Comparison of ENCODE assay signal across 12 cellular contexts in genomic region chr6:16985484-16986284, GRCh38.
A peak's percentile ranks its signal among the peaks of the same experiment; 100 is the strongest.
DNase-seq lines count a peak whose midpoint lies in the region; ATAC-seq and TF ChIP-seq lines count a peak whose summit lies in the region.
"Had no signal": no experiment of that assay in that cellular context is flagged by ENCODE, and none has a peak within 500 bp of the region (broad histone marks: within the 10 kb centered on the region; RNA-seq: fewer than 3 reads in every experiment).

No MANE protein-coding gene starts in this region.

- TF ChIP-seq CTCF in fibroblast of pulmonary artery (IDR thresholded peaks at IDR 0.05; ENCODE audit: low read length, missing control alignments): no peak

- H3K4me3 ChIP-seq in fibroblast of pulmonary artery (replicated peaks; ENCODE audit: low read depth, low read length) (no peak overlapping the region), rectal smooth muscle tissue (ENCODE audit: low read length) (peak overlapping the region; percentile 11)

- H3K27me3 ChIP-seq in rectal smooth muscle tissue (ENCODE audit: control insufficient read depth, insufficient read depth, low read length): no peaks in the 10 kb centered on the region

- peak overlapping the region; percentile 59 for H3K27ac ChIP-seq in rectal smooth muscle tissue (ENCODE audit: low read depth, low read length)
- H3K27ac ChIP-seq: VCaP had no signal

- DNase-seq in CD1c-positive myeloid dendritic cell (ENCODE audit: extremely low spot score) (peak; percentile 17), T1000 (lab: John Stamatoyannopoulos, UW) (peak; percentile 42), fibroblast of pulmonary artery (ENCODE audit: low read depth) (peak; percentile 40), globus pallidus (ENCODE audit: low spot score) (no peak), ecto neural progenitor cell (ENCODE audit: low spot score) (no peak)
- no peak for DNase-seq in activated effector memory CD4-positive, alpha-beta T cell treated with anti-CD3 and anti-CD28 coated beads, Interleukin-2, amount 50 U/mL, for 16 hours
- DNase-seq: activated naive CD4-positive, alpha-beta T cell treated with Interleukin-2 at 50 U/mL for 16 hours; Caco-2; NCI-H524 treated with DMSO at 0.1 percent for 48 hours had no signal

- ATAC-seq in HG02840 (IDR thresholded peaks at IDR 0.05; ENCODE audit: low FRiP score, unreplicated experiment): no peak

- H3K4me1 ChIP-seq in rectal smooth muscle tissue (ENCODE audit: control insufficient read depth, insufficient read depth, low read length): peaks cover 8% of the 10 kb centered on the region
- H3K4me1 ChIP-seq: Caco-2 had no signal

- no peak overlapping the region for H3K9ac ChIP-seq in rectal smooth muscle tissue (ENCODE audit: low read length)

- H3K36me3 ChIP-seq in rectal smooth muscle tissue (ENCODE audit: control insufficient read depth, insufficient read depth, low read length): no peaks in the 10 kb centered on the region

Comparison
In these comparisons a context has a peak if more than half of its experiments do, and no peak if none do; other contexts are left out.
1. DNase-seq: peak in CD1c-positive myeloid dendritic cell (single experiment), T1000 (single experiment) and fibroblast of pulmonary artery (single experiment); none in activated effector memory CD4-positive, alpha-beta T cell treated with anti-CD3 and anti-CD28 coated beads, Interleukin-2, amount 50 U/mL, for 16 hours (single experiment), globus pallidus (single experiment) and ecto neural progenitor cell (single experiment).